In genomic region chr1:117825414-117825813, GRCh38 we compare ENCODE assay signal across 22 cellular contexts.
DNase-seq lines count a peak whose midpoint lies in the region; ATAC-seq and TF ChIP-seq lines count a peak whose summit lies in the region.
"Had no signal": no experiment of that assay in that cellular context is flagged by ENCODE, and none has a peak within 500 bp of the region (broad histone marks: within the 10 kb centered on the region; RNA-seq: fewer than 3 reads in every experiment).

No MANE protein-coding gene starts in this region.

- TF ChIP-seq CTCF in mammary epithelial cell (conservative IDR thresholded peaks at IDR 0.05 in 1 of 2, IDR thresholded peaks at IDR 0.05 in 1 of 2; ENCODE audit: extremely low read depth in 1 of 2, insufficient read depth in 1 of 2, low read depth in 1 of 2, low read length in 2 of 2) (no peak), nephron (IDR thresholded peaks at IDR 0.05; ENCODE audit: unreplicated experiment in 3 of 3) (no peak), testis (IDR thresholded peaks at IDR 0.05) (no peak), colonic mucosa (IDR thresholded peaks at IDR 0.05) (no peak)

- no peak overlapping the region for H3K27ac ChIP-seq in mammary epithelial cell (ENCODE audit: insufficient read depth, low read depth, low read length)
- H3K27ac ChIP-seq in testis: no peak overlapping the region
- no peak overlapping the region for H3K27ac ChIP-seq in colonic mucosa
- H3K27ac ChIP-seq: spleen, WERI-Rb-1 had no signal

- ATAC-seq in left ventricle myocardium superior (no peak), GM21528 (IDR thresholded peaks at IDR 0.05; ENCODE audit: low FRiP score, unreplicated experiment) (no peak)
- ATAC-seq: naive thymus-derived CD8-positive, alpha-beta T cell had no signal

- H3K36me3 ChIP-seq in mammary epithelial cell (ENCODE audit: insufficient read depth, low read length) (no peaks in the 10 kb centered on the region), testis (ENCODE audit: low read depth, missing control alignments) (no peaks in the 10 kb centered on the region), colonic mucosa (no peaks in the 10 kb centered on the region)
- H3K36me3 ChIP-seq: spleen, WERI-Rb-1 had no signal

- H3K9me3 Mint-ChIP-seq in nephron: peaks cover 3% of the 10 kb centered on the region

- intact Hi-C loops in left ventricle myocardium superior (cut with micrococcal nuclease): no loop called here
- intact Hi-C loops in cardiac septum (cut with DNase I): no loop called here
- intact Hi-C loops in mammary epithelial cell (cut with micrococcal nuclease): no loop called here
- intact Hi-C loops in testis (cut with DNase I; ENCODE audit: low total_unique reads): no loop called here
- intact Hi-C loops in colonic mucosa (cut with DNase I): no loop called here

- no peaks in the 10 kb centered on the region for H3K79me2 ChIP-seq in mammary epithelial cell (ENCODE audit: insufficient read depth, low read length)

- H3K4me1 ChIP-seq in mammary epithelial cell (ENCODE audit: insufficient read depth, low read length) (peaks cover 54% of the 10 kb centered on the region), testis (peaks cover 9% of the 10 kb centered on the region), colonic mucosa (no peaks in the 10 kb centered on the region)
- H3K4me1 ChIP-seq: spleen had no signal

- peak overlapping the region in 2 of 3 experiments; percentile 28 to 81 for H3K27ac Mint-ChIP-seq in nephron
- H3K27ac Mint-ChIP-seq: activated CD4-positive, alpha-beta memory T cell treated with anti-CD3 and anti-CD28 coated beads for 36 hours; activated naive CD4-positive, alpha-beta T cell treated with anti-CD3 and anti-CD28 coated beads, Interleukin-2, amount 50 U/mL, for 24 hours; CD4-positive, alpha-beta memory T cell; immature natural killer cell; memory B cell; naive thymus-derived CD8-positive, alpha-beta T cell had no signal

- no peak for TF ChIP-seq POLR2A in testis (IDR thresholded peaks at IDR 0.05)

- no peaks in the 10 kb centered on the region for H3K36me3 Mint-ChIP-seq in nephron (ENCODE audit: low read depth)
- H3K36me3 Mint-ChIP-seq: activated CD4-positive, alpha-beta memory T cell treated with anti-CD3 and anti-CD28 coated beads for 36 hours; activated naive CD4-positive, alpha-beta T cell treated with anti-CD3 and anti-CD28 coated beads, Interleukin-2, amount 50 U/mL, for 24 hours; CD4-positive, alpha-beta memory T cell had no signal

- H4K20me1 ChIP-seq in mammary epithelial cell (ENCODE audit: insufficient read depth, low read length): no peaks in the 10 kb centered on the region

- in situ Hi-C loops in mammary epithelial cell (cut with MboI; ENCODE audit: low sequenced_read_pairs in 2 of 2): no loop called here

- H3K27me3 ChIP-seq in mammary epithelial cell (ENCODE audit: insufficient read depth, low read length): no peaks in the 10 kb centered on the region
- no peaks in the 10 kb centered on the region for H3K27me3 ChIP-seq in testis
- H3K27me3 ChIP-seq in colonic mucosa: no peaks in the 10 kb centered on the region
- H3K27me3 ChIP-seq: spleen had no signal

- H2AFZ ChIP-seq in mammary epithelial cell (ENCODE audit: low read depth, low read length): peak overlapping the region; percentile 23

- 19% methylated on average over 2 of the region's 2 CpGs for WGBS in mammary epithelial cell (ENCODE audit: low coverage, missing lambda C conversion rate)
- WGBS in testis, 2 donors: 51 to 78% methylated on average over 2 of the region's 2 CpGs

- H3K4me3 ChIP-seq in mammary epithelial cell (replicated peaks in 1 of 3; ENCODE audit: insufficient read depth in 1 of 3, low read depth in 2 of 3, low read length in 3 of 3) (no peak overlapping the region), testis (no peak overlapping the region), colonic mucosa (no peak overlapping the region)
- H3K4me3 ChIP-seq: spleen had no signal

- DNase-seq in left ventricle myocardium superior (peak; percentile 55), cardiac septum (ENCODE audit: low spot score) (no peak), mammary epithelial cell (no peak), testis (no peak), colonic mucosa (no peak), hepatic stellate cell (ENCODE audit: low spot score) (no peak)
- DNase-seq: activated CD4-positive, alpha-beta memory T cell treated with anti-CD3 and anti-CD28 coated beads for 36 hours; activated T-cell treated with anti-CD3 and anti-CD28 coated beads, Interleukin-2, amount 50 U/mL, for 48 hours; CD4-positive, alpha-beta memory T cell; DMS79 treated with DMSO at 0.1 percent for 48 hours; immature natural killer cell; naive thymus-derived CD8-positive, alpha-beta T cell; NCI-H1436 treated with DMSO at 0.1 percent for 48 hours; NCI-H2171 treated with DMSO at 0.1 percent for 48 hours; NCI-H774; spleen; SW 1271; WERI-Rb-1 had no signal

- no peaks in the 10 kb centered on the region for H3K9me3 ChIP-seq in mammary epithelial cell (replicated peaks; ENCODE audit: insufficient read depth, low read length)
- H3K9me3 ChIP-seq in testis: no peaks in the 10 kb centered on the region
- H3K9me3 ChIP-seq in colonic mucosa: no peaks in the 10 kb centered on the region

- H3K27me3 Mint-ChIP-seq in nephron (ENCODE audit: low read depth): no peaks in the 10 kb centered on the region

- dilution Hi-C loops in mammary epithelial cell (cut with HindIII; ENCODE audit: low sequenced_read_pairs): no loop called here

- peaks cover 38% of the 10 kb centered on the region for H3K4me1 Mint-ChIP-seq in nephron
- H3K4me1 Mint-ChIP-seq: activated naive CD4-positive, alpha-beta T cell treated with anti-CD3 and anti-CD28 coated beads, Interleukin-2, amount 50 U/mL, for 24 hours; CD4-positive, alpha-beta memory T cell; immature natural killer cell; memory B cell; naive thymus-derived CD8-positive, alpha-beta T cell had no signal

- no TSS peak for BruUV-seq in mammary epithelial cell (replicated peaks; lab: Mats Ljungman, UMichigan)

- CTCF ChIA-PET in mammary epithelial cell (lab: Charles Lee; ENCODE audit: low non-redundant PET): no interaction called here

- no peak overlapping the region for H3K9ac ChIP-seq in mammary epithelial cell (ENCODE audit: insufficient read depth, low read length)
- no peak overlapping the region for H3K9ac ChIP-seq in colonic mucosa (ENCODE audit: low read depth in 2 of 2, low read length in 2 of 2)

- H3K4me3 Mint-ChIP-seq in nephron: no peak overlapping the region
- H3K4me3 Mint-ChIP-seq: activated CD4-positive, alpha-beta memory T cell treated with anti-CD3 and anti-CD28 coated beads for 36 hours; activated naive CD4-positive, alpha-beta T cell treated with anti-CD3 and anti-CD28 coated beads, Interleukin-2, amount 50 U/mL, for 24 hours; CD4-positive, alpha-beta memory T cell; immature natural killer cell; memory B cell; naive thymus-derived CD8-positive, alpha-beta T cell had no signal

- peak overlapping the region; percentile 17 for H3K4me2 ChIP-seq in mammary epithelial cell (ENCODE audit: insufficient read depth, low read depth, low read length)
